Comparison of ENCODE assay signal across 1 cellular context in the genomic region with DNA sequence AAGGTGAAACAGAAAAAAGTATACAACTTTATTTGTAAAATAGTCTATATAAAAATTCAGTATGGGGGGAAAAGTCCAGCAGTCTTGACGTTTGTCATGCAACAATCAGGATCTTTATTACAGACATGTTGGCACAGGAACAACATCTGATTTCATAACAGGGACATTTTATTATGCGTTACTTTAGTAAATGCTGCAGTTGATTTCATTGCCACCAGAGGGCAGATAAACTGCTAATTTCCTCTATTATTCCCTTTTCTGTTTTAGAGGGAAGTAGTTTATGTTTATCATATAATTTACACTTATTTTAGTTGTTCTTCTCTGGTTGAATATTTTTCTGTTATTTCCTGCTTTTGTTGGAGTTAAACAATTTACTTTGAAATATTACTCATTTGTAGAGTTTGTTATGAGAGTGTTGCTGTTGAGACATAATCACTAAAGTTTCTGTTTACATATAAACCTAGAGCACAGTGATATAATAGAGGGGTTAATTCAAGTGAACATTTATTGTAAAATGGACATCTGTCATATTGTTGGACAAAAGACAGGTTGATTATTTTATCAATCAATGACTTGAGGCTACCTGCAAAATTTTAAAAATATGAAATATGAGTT.
TF ChIP-seq lines count a peak whose summit lies in the region.

No MANE protein-coding gene starts in this region.

TF ChIP-seq in endothelial cell of umbilical vein, 7 proteins besides CTCF, POLR2A, EP300 and RAD21:
- TF ChIP-seq GATA2 (IDR thresholded peaks at IDR 0.05; ENCODE audit: insufficient read depth, insufficient read length, low read depth, low read length) (no peak), EZH2 (IDR thresholded peaks at IDR 0.05; ENCODE audit: borderline replicate concordance, low read depth, low read length, severe bottlenecking) (no peak), FOS (IDR thresholded peaks at IDR 0.05; ENCODE audit: borderline replicate concordance, insufficient read depth, low read length) (no peak), POLR2AphosphoS5 (IDR thresholded peaks at IDR 0.05; ENCODE audit: insufficient read depth, low read depth, low read length) (no peak), MYC (IDR thresholded peaks at IDR 0.05; ENCODE audit: low read depth, low read length) (no peak), JUN (IDR thresholded peaks at IDR 0.05; ENCODE audit: borderline replicate concordance, insufficient read depth, insufficient read length, low read depth) (no peak)
- TF ChIP-seq, protein P1, sequence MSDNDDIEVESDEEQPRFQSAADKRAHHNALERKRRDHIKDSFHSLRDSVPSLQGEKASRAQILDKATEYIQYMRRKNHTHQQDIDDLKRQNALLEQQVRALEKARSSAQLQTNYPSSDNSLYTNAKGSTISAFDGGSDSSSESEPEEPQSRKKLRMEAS (IDR thresholded peaks at IDR 0.05; ENCODE audit: insufficient read depth, insufficient read length): no peak
